20 cellular contexts compared by ENCODE assay signal in the genomic region with DNA sequence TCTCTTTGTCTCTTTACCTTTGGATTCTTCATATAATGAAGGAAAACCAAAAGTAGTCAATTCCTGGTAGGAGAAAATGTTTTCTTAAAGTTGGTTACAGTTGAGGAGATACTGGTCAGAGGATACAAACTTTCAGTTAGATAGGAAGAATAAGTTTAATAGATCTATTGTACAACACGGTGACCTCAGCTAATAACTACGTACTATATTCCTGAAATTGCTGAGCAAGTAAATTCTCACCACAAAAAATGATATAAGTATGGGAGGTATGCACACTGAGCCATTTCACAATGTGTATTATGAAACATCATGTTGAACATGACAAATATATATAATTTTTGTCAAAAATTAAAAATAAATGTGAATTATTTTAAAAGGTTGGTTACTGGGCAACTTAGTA. TPM values are rescaled to one million over a fixed set of nuclear protein-coding genes. Genes with fewer than 3 reads are reported as not detected.
DNase-seq lines count a peak whose midpoint lies in the region; ATAC-seq, FAIRE-seq and TF ChIP-seq lines count a peak whose summit lies in the region.
"Had no signal": no experiment of that assay in that cellular context is flagged by ENCODE, and none has a peak within 500 bp of the region (broad histone marks: within the 10 kb centered on the region; RNA-seq: fewer than 3 reads in every experiment).

No MANE protein-coding gene starts in this region.

- H3K9ac ChIP-seq in astrocyte (ENCODE audit: low read length): no peak overlapping the region
- H3K9ac ChIP-seq: BLaER1 had no signal

- no peak overlapping the region for H3K4me3 ChIP-seq in A549
- no peak overlapping the region for H3K4me3 ChIP-seq in astrocyte (ENCODE audit: insufficient read depth, low read depth, low read length)
- H3K4me3 ChIP-seq: BLaER1 had no signal

- H3K9me3 Mint-ChIP-seq in HFFc6 (no peaks in the 10 kb centered on the region), astrocyte (ENCODE audit: unreplicated experiment) (no peaks in the 10 kb centered on the region)
- no peaks in the 10 kb centered on the region for H3K9me3 Mint-ChIP-seq in activated naive CD8-positive, alpha-beta T cell treated with anti-CD3 and anti-CD28 coated beads for 36 hours
- H3K9me3 Mint-ChIP-seq: CD4-positive, alpha-beta memory T cell had no signal

- H3K27me3 ChIP-seq in astrocyte (ENCODE audit: insufficient read depth, low read length): no peaks in the 10 kb centered on the region
- H3K27me3 ChIP-seq: BLaER1 had no signal

- TF ChIP-seq CTCF in A549 (IDR thresholded peaks at IDR 0.05) (no peak), HFFc6 (IDR thresholded peaks at IDR 0.05) (no peak), astrocyte (IDR thresholded peaks at IDR 0.05; ENCODE audit: insufficient read depth, low read depth, low read length) (no peak)

- H3K9me3 ChIP-seq in A549 (no peaks in the 10 kb centered on the region), astrocyte (ENCODE audit: insufficient read depth, low read depth, low read length) (no peaks in the 10 kb centered on the region)
- H3K9me3 ChIP-seq: BLaER1 had no signal

- POLR2A ChIA-PET in A549 (lab: Yijun Ruan, JAX): no interaction called here

- no peaks in the 10 kb centered on the region for H3K4me1 ChIP-seq in A549
- H3K4me1 ChIP-seq in astrocyte (ENCODE audit: insufficient read depth, low read length): peaks cover 3% of the 10 kb centered on the region
- H3K4me1 ChIP-seq: BLaER1 had no signal

- DNase-seq in A549 (ENCODE audit: low read depth in 1 of 2, low spot score in 1 of 2): no peak
- no peak for DNase-seq in HFFc6
- DNase-seq in astrocyte (ENCODE audit: low read depth): no peak
- peak; percentile 12 for DNase-seq in fibroblast of peridontal ligament (ENCODE audit: extremely low read depth)
- DNase-seq in activated naive CD8-positive, alpha-beta T cell treated with anti-CD3 and anti-CD28 coated beads for 36 hours: no peak
- no peak for DNase-seq in retina
- DNase-seq in NCI-H82 (lab: John Stamatoyannopoulos, UW): no peak
- DNase-seq: CD4-positive, alpha-beta memory T cell; DMS153; GF-D8; GOT3; KG1; NCI-H1436; NCI-H2029; NCI-H526 had no signal

- H3K4me2 ChIP-seq in A549 (no peak overlapping the region), astrocyte (ENCODE audit: low read length) (no peak overlapping the region)
- H3K4me2 ChIP-seq: BLaER1 had no signal

- CTCF ChIA-PET in A549 (lab: Yijun Ruan, JAX): interaction anchor here (0.7 kb wide), 1 partner anchor 48 kb away, joined by 3 read pairs; no protein-coding TSS in a partner anchor

- no peaks in the 10 kb centered on the region for H3K27me3 Mint-ChIP-seq in HFFc6 (ENCODE audit: insufficient read depth)
- H3K27me3 Mint-ChIP-seq in astrocyte (ENCODE audit: low read depth, unreplicated experiment): no peaks in the 10 kb centered on the region
- H3K27me3 Mint-ChIP-seq in activated naive CD8-positive, alpha-beta T cell treated with anti-CD3 and anti-CD28 coated beads for 36 hours: no peaks in the 10 kb centered on the region
- H3K27me3 Mint-ChIP-seq: CD4-positive, alpha-beta memory T cell had no signal

- H3K4me3 Mint-ChIP-seq in HFFc6 (no peak overlapping the region), astrocyte (ENCODE audit: unreplicated experiment) (no peak overlapping the region)
- no peak overlapping the region for H3K4me3 Mint-ChIP-seq in activated naive CD8-positive, alpha-beta T cell treated with anti-CD3 and anti-CD28 coated beads for 36 hours
- H3K4me3 Mint-ChIP-seq: CD4-positive, alpha-beta memory T cell had no signal

- H3K4me1 Mint-ChIP-seq in HFFc6 (ENCODE audit: low read depth) (peaks cover 53% of the 10 kb centered on the region), astrocyte (ENCODE audit: low read depth, unreplicated experiment) (peaks cover 5% of the 10 kb centered on the region)
- peaks cover 20% of the 10 kb centered on the region for H3K4me1 Mint-ChIP-seq in activated naive CD8-positive, alpha-beta T cell treated with anti-CD3 and anti-CD28 coated beads for 36 hours

- no peak for TF ChIP-seq RAD21 in A549 (conservative IDR thresholded peaks at IDR 0.05 in 1 of 2, IDR thresholded peaks at IDR 0.05 in 1 of 2)

- no peak overlapping the region for H2AFZ ChIP-seq in astrocyte (ENCODE audit: low read depth, low read length)

- no peaks in the 10 kb centered on the region for H4K20me1 ChIP-seq in astrocyte (ENCODE audit: insufficient read depth, low read length)

- H3K36me3 Mint-ChIP-seq in HFFc6 (ENCODE audit: low read depth): peaks cover 37% of the 10 kb centered on the region
- H3K36me3 Mint-ChIP-seq in astrocyte (ENCODE audit: low read depth, unreplicated experiment): no peaks in the 10 kb centered on the region
- no peaks in the 10 kb centered on the region for H3K36me3 Mint-ChIP-seq in activated naive CD8-positive, alpha-beta T cell treated with anti-CD3 and anti-CD28 coated beads for 36 hours

- no peak for TF ChIP-seq POLR2A in A549 (IDR thresholded peaks at IDR 0.05; ENCODE audit: low read length)

- peak overlapping the region; percentile 27; the same call in 1 of the 2 replicates for H3K27ac Mint-ChIP-seq in HFFc6
- no peak overlapping the region for H3K27ac Mint-ChIP-seq in astrocyte (ENCODE audit: unreplicated experiment)
- H3K27ac Mint-ChIP-seq in activated naive CD8-positive, alpha-beta T cell treated with anti-CD3 and anti-CD28 coated beads for 36 hours: no peak overlapping the region
- H3K27ac Mint-ChIP-seq: CD4-positive, alpha-beta memory T cell had no signal

- WGBS in A549 (ENCODE audit: missing lambda C conversion rate): 95% methylated on average over 2 of the region's 2 CpGs

- H3K27ac ChIP-seq in A549 (no peak overlapping the region), astrocyte (ENCODE audit: low read depth, low read length) (no peak overlapping the region)
- H3K27ac ChIP-seq: BLaER1 had no signal

- H3K79me2 ChIP-seq in astrocyte (ENCODE audit: insufficient read depth, low read length): peaks cover 6% of the 10 kb centered on the region

- no peak for TF ChIP-seq EP300 in A549 (IDR thresholded peaks at IDR 0.05)

- ATAC-seq in A549: no peak
- ATAC-seq in GM19455 (IDR thresholded peaks at IDR 0.05; ENCODE audit: unreplicated experiment): no peak
- ATAC-seq: Panc1 had no signal

- no peaks in the 10 kb centered on the region for H3K36me3 ChIP-seq in astrocyte (ENCODE audit: insufficient read depth, low read length)
- H3K36me3 ChIP-seq: BLaER1 had no signal

- FAIRE-seq in A549 (lab: Jason Lieb, UNC): no peak
- FAIRE-seq in astrocyte (lab: Jason Lieb, UNC): peak; percentile 23
- FAIRE-seq: A204.1, GM19239 had no signal

TF ChIP-seq in A549, 52 proteins besides CTCF, POLR2A, EP300 and RAD21:
- TF ChIP-seq RCOR1 (IDR thresholded peaks at IDR 0.05; ENCODE audit: low read depth, low read length): no peak
- TF ChIP-seq TFCP2L1 (CRISPR knock-in tag; IDR thresholded peaks at IDR 0.05): no peak
- no peak for TF ChIP-seq TP53 (CRISPR knock-in tag; IDR thresholded peaks at IDR 0.05)
- peak; percentile 57 for TF ChIP-seq MAFK (IDR thresholded peaks at IDR 0.05; ENCODE audit: partially characterized antibody)
- TF ChIP-seq CHD2 (IDR thresholded peaks at IDR 0.05; ENCODE audit: low read length, partially characterized antibody): no peak
- TF ChIP-seq GATA3 (IDR thresholded peaks at IDR 0.05; ENCODE audit: borderline replicate concordance): no peak

RNA-seq across cellular contexts. Expression of gene SSX2IP, which starts 20.4 kb away (rescaled TPM):
- 14.7 and 20.6 TPM in 2 replicates for polyA plus RNA-seq in A549 (2011; rRNA removed)
- polyA plus RNA-seq in A549 (2012; cell fraction: cytosol; rRNA removed): 3.0 and 3.1 TPM in 2 replicates
- 1.7 and 2.4 TPM in 2 replicates for polyA plus RNA-seq in A549 (2012; cell fraction: nucleus; rRNA removed)
- 13.7 to 15.2 TPM (median 14.8 TPM) in 3 replicates for polyA plus RNA-seq in A549 (2017; fragmentation: RNase III; extraction: RNeasy Plus Mini Kit Qiagen cat#74134 plus additional on column Dnase treatment)
- polyA minus RNA-seq in A549 (2011; rRNA and poly(A)+ RNA removed): 3.7 and 4.5 TPM in 2 replicates
- 100 to 1,000 TPM in 4 of 6 experiments, 10 to 100 TPM in 2; 78.3 to 128 (median 121) TPM for total RNA-seq in HFFc6 (2021; fragmentation: NEBNext Ultra II Directional; extraction: Animal tissue kit (Norgen Biotek cat#: 25700))
- total RNA-seq in astrocyte: 13.4 and 14.1 TPM in 2 replicates
- 10 to 100 TPM; 12.4 to 13.1 TPM for total RNA-seq in activated naive CD8-positive, alpha-beta T cell treated with anti-CD3 and anti-CD28 coated beads for 36 hours
